ENCODE assay signal across 1 cellular context in genomic region chr14:68979021-68979721, GRCh38.
TF ChIP-seq lines count a peak whose summit lies in the region.

Gene ACTN1, minus strand, starts transcription at chr14:68979302. Its CDS starts 246 bp downstream, at chr14:68979056.

TF ChIP-seq in HepG2, 621 proteins besides CTCF, POLR2A, EP300 and RAD21 (continued from another document):
- TF ChIP-seq ZNF660 (CRISPR knock-in tag; IDR thresholded peaks at IDR 0.05; ENCODE audit: borderline replicate concordance, low read depth) (no peak), SATB2 (CRISPR knock-in tag; IDR thresholded peaks at IDR 0.05) (no peak), KAT2B (IDR thresholded peaks at IDR 0.05; ENCODE audit: borderline replicate concordance, low read depth, low read length) (no peak), RXRA (CRISPR knock-in tag; IDR thresholded peaks at IDR 0.05) (peak; percentile 36; the same call in 1 of the 2 replicates), ZC3H4 (CRISPR knock-in tag; IDR thresholded peaks at IDR 0.05; ENCODE audit: borderline replicate concordance) (no peak), ZNF253 (CRISPR knock-in tag; IDR thresholded peaks at IDR 0.05; ENCODE audit: borderline replicate concordance) (no peak; the same call in 1 of the 2 replicates), ZNF24 (IDR thresholded peaks at IDR 0.05) (no peak), HDAC2 (CRISPR knock-in tag; IDR thresholded peaks at IDR 0.05) (peak; percentile 19; the same call in 1 of the 2 replicates), MIER2 (CRISPR knock-in tag; IDR thresholded peaks at IDR 0.05) (no peak), ZNF292 (CRISPR knock-in tag; IDR thresholded peaks at IDR 0.05; ENCODE audit: borderline replicate concordance, low read depth) (peak; percentile 56; the same call in 1 of the 2 replicates), MAX (IDR thresholded peaks at IDR 0.05) (peak; percentile 21; the same call in 1 of the 2 replicates), YY1 (IDR thresholded peaks at IDR 0.05; ENCODE audit: insufficient read depth, insufficient replicate concordance, low read depth, low read length) (peak; percentile 33), REL (CRISPR knock-in tag; conservative IDR thresholded peaks at IDR 0.05) (0 out of 2 replicates have a peak, but pooled peaks have one; percentile 12), MAZ (IDR thresholded peaks at IDR 0.05; ENCODE audit: borderline replicate concordance, low read depth, low read length) (peak; percentile 97), MAZ (CRISPR knock-in tag; IDR thresholded peaks at IDR 0.05; ENCODE audit: low read depth) (peak; percentile 77), MBD4 (IDR thresholded peaks at IDR 0.05; ENCODE audit: borderline replicate concordance, low read length) (no peak), ZNF318 (CRISPR knock-in tag; IDR thresholded peaks at IDR 0.05) (no peak), GTF3A (CRISPR knock-in tag; conservative IDR thresholded peaks at IDR 0.05) (no peak), SMAD1 (CRISPR knock-in tag; IDR thresholded peaks at IDR 0.05; ENCODE audit: borderline replicate concordance, low read depth) (peak; percentile 58; the same call in 1 of the 2 replicates), FLYWCH1 (CRISPR knock-in tag; IDR thresholded peaks at IDR 0.05) (no peak), ZNF572 (CRISPR knock-in tag; IDR thresholded peaks at IDR 0.05) (no peak), ZFP90 (CRISPR knock-in tag; IDR thresholded peaks at IDR 0.05; ENCODE audit: borderline replicate concordance) (no peak), ZSCAN30 (CRISPR knock-in tag; IDR thresholded peaks at IDR 0.05) (no peak), CCAR2 (optimal IDR thresholded peaks at IDR 0.05; ENCODE audit: low read depth, low read length) (no peak), XRCC5 (optimal IDR thresholded peaks at IDR 0.05; ENCODE audit: low read length) (no peak), ZNF33A (CRISPR knock-in tag; IDR thresholded peaks at IDR 0.05; ENCODE audit: borderline replicate concordance) (no peak), ZNF552 (CRISPR knock-in tag; IDR thresholded peaks at IDR 0.05; ENCODE audit: borderline replicate concordance) (no peak), PCBP1 (IDR thresholded peaks at IDR 0.05; ENCODE audit: borderline replicate concordance, low read depth, low read length) (no peak), SCMH1 (CRISPR knock-in tag; IDR thresholded peaks at IDR 0.05; ENCODE audit: borderline replicate concordance) (no peak), ZNF670 (CRISPR knock-in tag; IDR thresholded peaks at IDR 0.05; ENCODE audit: borderline replicate concordance) (peak; percentile 42; the same call in 1 of the 2 replicates), ZNF329 (CRISPR knock-in tag; IDR thresholded peaks at IDR 0.05; ENCODE audit: low read depth) (0 out of 2 replicates have a peak, but pooled peaks have one; percentile 19), NR0B2 (CRISPR knock-in tag; IDR thresholded peaks at IDR 0.05) (no peak), PLRG1 (conservative IDR thresholded peaks at IDR 0.05) (no peak), ZNF160 (CRISPR knock-in tag; IDR thresholded peaks at IDR 0.05) (no peak), DMAP1 (CRISPR knock-in tag; IDR thresholded peaks at IDR 0.05) (peak; percentile 31; the same call in 1 of the 2 replicates), DNMT1 (CRISPR knock-in tag; IDR thresholded peaks at IDR 0.05) (no peak), ZNF350 (CRISPR knock-in tag; IDR thresholded peaks at IDR 0.05; ENCODE audit: borderline replicate concordance, low read depth) (no peak), NR1H2 (CRISPR knock-in tag; IDR thresholded peaks at IDR 0.05; ENCODE audit: borderline replicate concordance, low read depth) (no peak), ATF3 (CRISPR knock-in tag; IDR thresholded peaks at IDR 0.05) (no peak; the same call in 1 of the 2 replicates), ATF7-NPFF (CRISPR knock-in tag; IDR thresholded peaks at IDR 0.05; ENCODE audit: low read depth) (peak; percentile 76), GLI4 (CRISPR knock-in tag; IDR thresholded peaks at IDR 0.05; ENCODE audit: borderline replicate concordance) (no peak), MXI1 (IDR thresholded peaks at IDR 0.05; ENCODE audit: borderline replicate concordance, low read depth, low read length) (peak; percentile 26; the same call in 1 of the 3 replicates)
